ENCODE assay signal across 1 cellular context in genomic region chr19:17079710-17080440, GRCh38.
A peak's percentile ranks its signal among the peaks of the same experiment; 100 is the strongest.
TF ChIP-seq lines count a peak whose summit lies in the region.

No MANE protein-coding gene starts in this region.

TF ChIP-seq in GM12878, 131 proteins besides CTCF, POLR2A, EP300 and RAD21 (continues in another document):
- TF ChIP-seq, protein P1, sequence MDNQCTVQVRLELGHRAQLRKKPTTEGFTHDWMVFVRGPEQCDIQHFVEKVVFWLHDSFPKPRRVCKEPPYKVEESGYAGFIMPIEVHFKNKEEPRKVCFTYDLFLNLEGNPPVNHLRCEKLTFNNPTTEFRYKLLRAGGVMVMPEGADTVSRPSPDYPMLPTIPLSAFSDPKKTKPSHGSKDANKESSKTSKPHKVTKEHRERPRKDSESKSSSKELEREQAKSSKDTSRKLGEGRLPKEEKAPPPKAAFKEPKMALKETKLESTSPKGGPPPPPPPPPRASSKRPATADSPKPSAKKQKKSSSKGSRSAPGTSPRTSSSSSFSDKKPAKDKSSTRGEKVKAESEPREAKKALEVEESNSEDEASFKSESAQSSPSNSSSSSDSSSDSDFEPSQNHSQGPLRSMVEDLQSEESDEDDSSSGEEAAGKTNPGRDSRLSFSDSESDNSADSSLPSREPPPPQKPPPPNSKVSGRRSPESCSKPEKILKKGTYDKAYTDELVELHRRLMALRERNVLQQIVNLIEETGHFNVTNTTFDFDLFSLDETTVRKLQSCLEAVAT (IDR thresholded peaks at IDR 0.05): 0 out of 2 replicates have a peak, but pooled peaks have one; percentile 26
- TF ChIP-seq FOXK2 (IDR thresholded peaks at IDR 0.05): no peak
- TF ChIP-seq MEF2A (IDR thresholded peaks at IDR 0.05; ENCODE audit: insufficient read depth, low read depth, low read length): 0 out of 2 replicates have a peak, but pooled peaks have one; percentile 26
- no peak; the same call in 1 of the 2 replicates for TF ChIP-seq SIN3A (IDR thresholded peaks at IDR 0.05; ENCODE audit: low read depth, low read length)
- TF ChIP-seq RELA (IDR thresholded peaks at IDR 0.05; ENCODE audit: borderline replicate concordance, partially characterized antibody): no peak
- TF ChIP-seq HDAC2 (IDR thresholded peaks at IDR 0.05): no peak
- TF ChIP-seq ZNF622 (IDR thresholded peaks at IDR 0.05): no peak
- TF ChIP-seq SMARCA5 (IDR thresholded peaks at IDR 0.05): no peak; the same call in 1 of the 2 replicates
- TF ChIP-seq ZBTB4 (CRISPR knock-in tag; IDR thresholded peaks at IDR 0.05): no peak
- TF ChIP-seq HDAC6 (IDR thresholded peaks at IDR 0.05; ENCODE audit: unreplicated experiment): no peak
- TF ChIP-seq MTA2 (IDR thresholded peaks at IDR 0.05; ENCODE audit: low read depth): peak; percentile 13; the same call in 1 of the 2 replicates
- TF ChIP-seq CBFB (IDR thresholded peaks at IDR 0.05; ENCODE audit: low read depth): peak; percentile 52; the same call in 1 of the 2 replicates
- TF ChIP-seq, protein P2, sequence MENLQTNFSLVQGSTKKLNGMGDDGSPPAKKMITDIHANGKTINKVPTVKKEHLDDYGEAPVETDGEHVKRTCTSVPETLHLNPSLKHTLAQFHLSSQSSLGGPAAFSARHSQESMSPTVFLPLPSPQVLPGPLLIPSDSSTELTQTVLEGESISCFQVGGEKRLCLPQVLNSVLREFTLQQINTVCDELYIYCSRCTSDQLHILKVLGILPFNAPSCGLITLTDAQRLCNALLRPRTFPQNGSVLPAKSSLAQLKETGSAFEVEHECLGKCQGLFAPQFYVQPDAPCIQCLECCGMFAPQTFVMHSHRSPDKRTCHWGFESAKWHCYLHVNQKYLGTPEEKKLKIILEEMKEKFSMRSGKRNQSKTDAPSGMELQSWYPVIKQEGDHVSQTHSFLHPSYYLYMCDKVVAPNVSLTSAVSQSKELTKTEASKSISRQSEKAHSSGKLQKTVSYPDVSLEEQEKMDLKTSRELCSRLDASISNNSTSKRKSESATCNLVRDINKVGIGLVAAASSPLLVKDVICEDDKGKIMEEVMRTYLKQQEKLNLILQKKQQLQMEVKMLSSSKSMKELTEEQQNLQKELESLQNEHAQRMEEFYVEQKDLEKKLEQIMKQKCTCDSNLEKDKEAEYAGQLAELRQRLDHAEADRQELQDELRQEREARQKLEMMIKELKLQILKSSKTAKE (IDR thresholded peaks at IDR 0.05; ENCODE audit: low read depth, poor library complexity, severe bottlenecking): no peak
- TF ChIP-seq CBX3 (IDR thresholded peaks at IDR 0.05; ENCODE audit: borderline replicate concordance, low read depth): no peak
- no peak for TF ChIP-seq CEBPB (IDR thresholded peaks at IDR 0.05; ENCODE audit: borderline replicate concordance in 1 of 2, low read depth in 2 of 2, low read length in 2 of 2)
- TF ChIP-seq STAT1 (conservative IDR thresholded peaks at IDR 0.05): no peak
- TF ChIP-seq ZNF207 (IDR thresholded peaks at IDR 0.05; ENCODE audit: borderline replicate concordance): 0 out of 2 replicates have a peak, but pooled peaks have one; percentile 19
- TF ChIP-seq POLR2AphosphoS2 (IDR thresholded peaks at IDR 0.05; ENCODE audit: low read depth, low read length): peak; percentile 19; the same call in 1 of the 2 replicates
- TF ChIP-seq KLF5 (IDR thresholded peaks at IDR 0.05; ENCODE audit: partially characterized antibody): no peak
- TF ChIP-seq POU2F2 (IDR thresholded peaks at IDR 0.05; ENCODE audit: borderline replicate concordance, low read depth, low read length): 0 out of 3 replicates have a peak, but pooled peaks have one; percentile 8
- no peak for TF ChIP-seq SRF (IDR thresholded peaks at IDR 0.05; ENCODE audit: low read depth in 2 of 2, low read length in 2 of 2)
- TF ChIP-seq ETV6 (conservative IDR thresholded peaks at IDR 0.05 in 1 of 2, IDR thresholded peaks at IDR 0.05 in 1 of 2; ENCODE audit: borderline replicate concordance in 1 of 2, low read depth in 1 of 2): peak in 1 of 2 experiments; percentile 71; a peak in 2 of 4 replicates
- TF ChIP-seq NR2C2 (IDR thresholded peaks at IDR 0.05; ENCODE audit: borderline replicate concordance, control insufficient read depth, insufficient read length, low read depth): no peak
- no peak for TF ChIP-seq ZNF24 (IDR thresholded peaks at IDR 0.05)
- peak; percentile 82 for TF ChIP-seq POLR2AphosphoS5 (IDR thresholded peaks at IDR 0.05; ENCODE audit: low read length)
- peak; percentile 48 to 56 for TF ChIP-seq IKZF2 (IDR thresholded peaks at IDR 0.05)
- TF ChIP-seq LARP7 (IDR thresholded peaks at IDR 0.05): peak; percentile 37; the same call in 1 of the 2 replicates
- TF ChIP-seq SMAD1 (IDR thresholded peaks at IDR 0.05; ENCODE audit: low read depth, partially characterized antibody): no peak
- TF ChIP-seq ZSCAN29 (IDR thresholded peaks at IDR 0.05): no peak
- no peak for TF ChIP-seq SUZ12 (IDR thresholded peaks at IDR 0.05; ENCODE audit: unreplicated experiment)
- TF ChIP-seq MYB (IDR thresholded peaks at IDR 0.05; ENCODE audit: borderline replicate concordance, low read depth, low read length): no peak
- TF ChIP-seq CREM (IDR thresholded peaks at IDR 0.05; ENCODE audit: low read depth): peak; percentile 31; the same call in 1 of the 2 replicates
- TF ChIP-seq ESRRA (IDR thresholded peaks at IDR 0.05; ENCODE audit: low read length): 0 out of 2 replicates have a peak, but pooled peaks have one; percentile 38
- no peak for TF ChIP-seq RCOR1 (conservative IDR thresholded peaks at IDR 0.05; ENCODE audit: low read depth, low read length)
- TF ChIP-seq ZNF274 (IDR thresholded peaks at IDR 0.05; ENCODE audit: insufficient read depth, insufficient read length): no peak
- TF ChIP-seq CHD2 (IDR thresholded peaks at IDR 0.05; ENCODE audit: borderline replicate concordance, low read depth, low read length): peak; percentile 26; the same call in 1 of the 2 replicates
- TF ChIP-seq DPF2 (IDR thresholded peaks at IDR 0.05): peak; percentile 44; the same call in 1 of the 2 replicates
- TF ChIP-seq CEBPZ (IDR thresholded peaks at IDR 0.05; ENCODE audit: low read depth, low read length): no peak
- TF ChIP-seq SUPT20H (IDR thresholded peaks at IDR 0.05; ENCODE audit: borderline replicate concordance, control insufficient read depth, low read depth, low read length): no peak
- TF ChIP-seq STAT3 (IDR thresholded peaks at IDR 0.05; ENCODE audit: low read depth, low read length): 0 out of 2 replicates have a peak, but pooled peaks have one; percentile 49
- peak; percentile 63; the same call in 1 of the 2 replicates for TF ChIP-seq ATF2 (IDR thresholded peaks at IDR 0.05; ENCODE audit: low read length)
- TF ChIP-seq RUNX3 (IDR thresholded peaks at IDR 0.05; ENCODE audit: low read length): peak; percentile 54
- no peak for TF ChIP-seq TARDBP (IDR thresholded peaks at IDR 0.05; ENCODE audit: borderline replicate concordance)
- peak; percentile 62 for TF ChIP-seq TBL1XR1 (IDR thresholded peaks at IDR 0.05; ENCODE audit: low read depth, low read length)
- no peak for TF ChIP-seq WRNIP1 (IDR thresholded peaks at IDR 0.05; ENCODE audit: borderline replicate concordance, low read depth, low read length)
- TF ChIP-seq TCF7 (IDR thresholded peaks at IDR 0.05; ENCODE audit: borderline replicate concordance): no peak
- peak; percentile 9 for TF ChIP-seq SP1 (IDR thresholded peaks at IDR 0.05; ENCODE audit: low read depth, low read length)
- 0 out of 2 replicates have a peak, but pooled peaks have one; percentile 5 for TF ChIP-seq RFX5 (IDR thresholded peaks at IDR 0.05; ENCODE audit: low read depth, low read length)
- no peak for TF ChIP-seq TCF3 (IDR thresholded peaks at IDR 0.05; ENCODE audit: borderline replicate concordance, insufficient read depth, low read depth, low read length)
- peak; percentile 54; the same call in 1 of the 2 replicates for TF ChIP-seq CREB1 (IDR thresholded peaks at IDR 0.05; ENCODE audit: low read depth)
- peak; percentile 43; the same call in 1 of the 2 replicates for TF ChIP-seq MAX (IDR thresholded peaks at IDR 0.05; ENCODE audit: low read depth, low read length)
- TF ChIP-seq TCF12 (IDR thresholded peaks at IDR 0.05; ENCODE audit: low read depth, low read length): no peak
- TF ChIP-seq NRF1 (conservative IDR thresholded peaks at IDR 0.05; ENCODE audit: low read depth, low read length): no peak
- TF ChIP-seq FOXM1 (IDR thresholded peaks at IDR 0.05; ENCODE audit: low read depth, low read length): peak; percentile 67
- TF ChIP-seq, protein P3, sequence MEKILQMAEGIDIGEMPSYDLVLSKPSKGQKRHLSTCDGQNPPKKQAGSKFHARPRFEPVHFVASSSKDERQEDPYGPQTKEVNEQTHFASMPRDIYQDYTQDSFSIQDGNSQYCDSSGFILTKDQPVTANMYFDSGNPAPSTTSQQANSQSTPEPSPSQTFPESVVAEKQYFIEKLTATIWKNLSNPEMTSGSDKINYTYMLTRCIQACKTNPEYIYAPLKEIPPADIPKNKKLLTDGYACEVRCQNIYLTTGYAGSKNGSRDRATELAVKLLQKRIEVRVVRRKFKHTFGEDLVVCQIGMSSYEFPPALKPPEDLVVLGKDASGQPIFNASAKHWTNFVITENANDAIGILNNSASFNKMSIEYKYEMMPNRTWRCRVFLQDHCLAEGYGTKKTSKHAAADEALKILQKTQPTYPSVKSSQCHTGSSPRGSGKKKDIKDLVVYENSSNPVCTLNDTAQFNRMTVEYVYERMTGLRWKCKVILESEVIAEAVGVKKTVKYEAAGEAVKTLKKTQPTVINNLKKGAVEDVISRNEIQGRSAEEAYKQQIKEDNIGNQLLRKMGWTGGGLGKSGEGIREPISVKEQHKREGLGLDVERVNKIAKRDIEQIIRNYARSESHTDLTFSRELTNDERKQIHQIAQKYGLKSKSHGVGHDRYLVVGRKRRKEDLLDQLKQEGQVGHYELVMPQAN (conservative IDR thresholded peaks at IDR 0.05): peak; percentile 58
- TF ChIP-seq BCL3 (IDR thresholded peaks at IDR 0.05; ENCODE audit: borderline replicate concordance, insufficient read depth, low read depth, low read length, poor library complexity, severe bottlenecking): no peak
- TF ChIP-seq RBBP5 (conservative IDR thresholded peaks at IDR 0.05): no peak
